16 cellular contexts compared by ENCODE assay signal in genomic region chr16:17078950-17079631, GRCh38.
"Had no signal": no experiment of that assay in that cellular context is flagged by ENCODE, and none has a peak within 500 bp of the region (broad histone marks: within the 10 kb centered on the region; RNA-seq: fewer than 3 reads in every experiment).

No MANE protein-coding gene starts in this region.

- DNase-seq: activated CD4-positive, alpha-beta T cell treated with anti-CD3 and anti-CD28 coated beads, Interleukin-2, amount 10 ng/mL, durations not matched to agents 7 days and 5 days; activated naive CD4-positive, alpha-beta T cell treated with Interleukin-2 at 50 U/mL for 16 hours; anterior cingulate cortex; effector memory CD4-positive, alpha-beta T cell; head of caudate nucleus; kidney glomerular epithelial cell; occipital lobe; stimulated activated CD4-positive, alpha-beta T cell treated with anti-CD3 and anti-CD28 coated beads, Interleukin-15, amount 100 ng/mL, for 24 hours; stimulated activated CD4-positive, alpha-beta T cell treated with anti-CD3 and anti-CD28 coated beads, Interleukin-4, amount 100 ng/mL, for 24 hours; stimulated activated naive CD4-positive, alpha-beta T cell; transverse colon had no signal

- H3K27me3 ChIP-seq: right atrium auricular region, transverse colon had no signal

- H3K27ac Mint-ChIP-seq: activated CD4-positive, alpha-beta T cell treated with anti-CD3 and anti-CD28 coated beads, Interleukin-2, amount 10 ng/mL, durations not matched to agents 7 days and 5 days; activated T-helper 1 cell treated with anti-CD3 and anti-CD28 coated beads, Interleukin-12 subunit alpha, Interleukin-12 subunit beta, Interleukin-2, Interleukin-4 antibody, amounts not matched to agents 30 ng/mL and 10 ng/mL and 1 ng/mL, durations not matched to agents 14 hours and 24 hours and 36 hours; nephron; progenitor cell of endocrine pancreas had no signal

- H3K36me3 ChIP-seq: right atrium auricular region, transverse colon had no signal

- FAIRE-seq: frontal cortex had no signal

- H3K27me3 Mint-ChIP-seq: progenitor cell of endocrine pancreas had no signal

- H3K9me3 Mint-ChIP-seq: activated T-helper 1 cell treated with anti-CD3 and anti-CD28 coated beads, Interleukin-12 subunit alpha, Interleukin-12 subunit beta, Interleukin-2, Interleukin-4 antibody, amounts not matched to agents 30 ng/mL and 10 ng/mL and 1 ng/mL, durations not matched to agents 14 hours and 24 hours and 36 hours; nephron had no signal

- H3K27ac ChIP-seq: right atrium auricular region, transverse colon had no signal

- H3K4me3 Mint-ChIP-seq: activated CD4-positive, alpha-beta T cell treated with anti-CD3 and anti-CD28 coated beads, Interleukin-2, amount 10 ng/mL, durations not matched to agents 7 days and 5 days; activated T-helper 1 cell treated with anti-CD3 and anti-CD28 coated beads, Interleukin-12 subunit alpha, Interleukin-12 subunit beta, Interleukin-2, Interleukin-4 antibody, amounts not matched to agents 30 ng/mL and 10 ng/mL and 1 ng/mL, durations not matched to agents 14 hours and 24 hours and 36 hours; nephron had no signal

- H3K9me3 ChIP-seq: right atrium auricular region, transverse colon had no signal

- H3K4me3 ChIP-seq: right atrium auricular region, transverse colon had no signal

- H3K4me1 Mint-ChIP-seq: activated CD4-positive, alpha-beta T cell treated with anti-CD3 and anti-CD28 coated beads, Interleukin-2, amount 10 ng/mL, durations not matched to agents 7 days and 5 days; nephron had no signal

- H3K4me1 ChIP-seq: right atrium auricular region, transverse colon had no signal
